Comparison of ENCODE assay signal across 19 cellular contexts in genomic region chr5:134982230-134982629, GRCh38. TPM values are rescaled to one million over a fixed set of nuclear protein-coding genes. Genes with fewer than 3 reads are reported as not detected.
DNase-seq lines count a peak whose midpoint lies in the region; ATAC-seq, FAIRE-seq and TF ChIP-seq lines count a peak whose summit lies in the region.
"Had no signal": no experiment of that assay in that cellular context is flagged by ENCODE, and none has a peak within 500 bp of the region (broad histone marks: within the 10 kb centered on the region; RNA-seq: fewer than 3 reads in every experiment).

No MANE protein-coding gene starts in this region.

- H3K27me3 ChIP-seq in psoas muscle (ENCODE audit: insufficient read depth in 3 of 3, low read length in 2 of 3) (no peaks in the 10 kb centered on the region), suprapubic skin (no peaks in the 10 kb centered on the region)

- 95 to 100% (median 95%) methylated on average over 1 of the region's 1 CpG for WGBS in psoas muscle, 3 donors
- 97% methylated on average over 1 of the region's 1 CpG for WGBS in suprapubic skin

- TF ChIP-seq POLR2A in H54 (IDR thresholded peaks at IDR 0.05; ENCODE audit: low read depth, low read length) (no peak), erythroblast (IDR thresholded peaks at IDR 0.05; ENCODE audit: low read length) (no peak), suprapubic skin (IDR thresholded peaks at IDR 0.05) (no peak)

- H3K4me1 ChIP-seq in psoas muscle (no peaks in the 10 kb centered on the region), suprapubic skin (no peaks in the 10 kb centered on the region)
- H3K4me1 ChIP-seq: Caco-2 had no signal

- no peak for ATAC-seq in psoas muscle
- ATAC-seq: Panc1, Right ventricle myocardium inferior had no signal

- peaks cover 37% of the 10 kb centered on the region for H3K9me3 ChIP-seq in psoas muscle
- peaks cover 39% of the 10 kb centered on the region for H3K9me3 ChIP-seq in suprapubic skin

- TF ChIP-seq CTCF in psoas muscle (IDR thresholded peaks at IDR 0.05) (no peak), suprapubic skin (IDR thresholded peaks at IDR 0.05) (no peak)

- peak; percentile 11 for FAIRE-seq in H54 (lab: Jason Lieb, UNC)
- FAIRE-seq: GM19239 had no signal

- in situ Hi-C loops in ACHN (cut with HindIII; ENCODE audit: low pct_ligation_motif_present, low pct_unique_long_range_greater_than_20kb, low sequenced_read_pairs), result no loop called here

- H3K4me3 ChIP-seq in psoas muscle (no peak overlapping the region), suprapubic skin (no peak overlapping the region)

- no peak for TF ChIP-seq EP300 in suprapubic skin (IDR thresholded peaks at IDR 0.05)

- H3K36me3 ChIP-seq in psoas muscle (ENCODE audit: insufficient read depth in 1 of 2, low read depth in 1 of 2) (no peaks in the 10 kb centered on the region), suprapubic skin (no peaks in the 10 kb centered on the region)

- peak; percentile 3 for DNase-seq in ACHN
- no peak for DNase-seq in H54 (ENCODE audit: insufficient read length, low spot score)
- peak; percentile 20 for DNase-seq in SW480 (ENCODE audit: low spot score)
- peak; percentile 9 to 19 for DNase-seq in erythroblast (lab: John Stamatoyannopoulos, UW)
- DNase-seq in psoas muscle, result no peak
- no peak for DNase-seq in HPDE6-E6E7 (ENCODE audit: extremely low spot score)
- DNase-seq in NCI-H1092 treated with DMSO at 0.1 percent for 48 hours (lab: John Stamatoyannopoulos, UW), result no peak
- no peak for DNase-seq in suprapubic skin (ENCODE audit: low spot score in 2 of 2)
- DNase-seq: Caco-2; CD4-positive, CD25-positive, alpha-beta regulatory T cell; H9; NCI-H187; NCI-H2171 treated with DMSO at 0.1 percent for 48 hours; NCI-H774; SK-N-SH had no signal

- no peak overlapping the region for H3K27ac ChIP-seq in psoas muscle
- H3K27ac ChIP-seq in suprapubic skin, result no peak overlapping the region

- intact Hi-C loops in psoas muscle (cut with DNase I), result no loop called here

RNA-seq across cellular contexts. Expression of gene CATSPER3, which starts 14.5 kb away (rescaled TPM):
- total RNA-seq in psoas muscle, result 1 to 10 TPM in 3 of 4 donors, under 1 TPM in 1; 0.79 to 1.8 (median 1.2) TPM
- polyA plus RNA-seq in psoas muscle, result 1 to 10 TPM in 2 of 3 donors, under 1 TPM in 1; 0.73 to 1.8 (median 1.8) TPM
- total RNA-seq in suprapubic skin, result under 1 TPM in 1 of 4 donors, not detected in 3; 0.34 TPM

RNA-seq across cellular contexts. Expression of gene PITX1, which starts 51.8 kb away (rescaled TPM):
- 10 to 100 TPM; 35.8 to 84.0 (median 58.9) TPM for total RNA-seq in psoas muscle
- polyA plus RNA-seq in psoas muscle, result 100 to 1,000 TPM in 1 of 3 donors, 10 to 100 TPM in 2; 13.6 to 103 (median 38.7) TPM
- 1 to 10 TPM in 3 of 4 donors, under 1 TPM in 1; 0.64 to 2.4 (median 1.4) TPM for total RNA-seq in suprapubic skin
- total RNA-seq: B cell; CD4-positive, CD25-positive, alpha-beta regulatory T cell; H9; Right ventricle myocardium inferior had no signal
- polyA plus RNA-seq: CD4-positive, CD25-positive, alpha-beta regulatory T cell; SK-N-SH had no signal

Comparison
In these comparisons a context has a peak if more than half of its experiments do, and no peak if none do; other contexts are left out.
1. DNase-seq: peak in ACHN (single experiment), SW480 (single experiment) and erythroblast (2 of 2); none in H54 (single experiment), psoas muscle (0 of 2), HPDE6-E6E7 (single experiment), NCI-H1092 treated with DMSO at 0.1 percent for 48 hours (single experiment) and suprapubic skin (0 of 2).
2. RNA of gene PITX1, which starts 51.8 kb away (total RNA-seq): 35.8 to 84.0 TPM in psoas muscle; 0.64 to 2.4 TPM in suprapubic skin; every median in the first group is over 10 times any median in the second.